1 cellular context compared by ENCODE assay signal in genomic region chr3:13425692-13426091, GRCh38.
A peak's percentile ranks its signal among the peaks of the same experiment; 100 is the strongest.
TF ChIP-seq lines count a peak whose summit lies in the region.

No MANE protein-coding gene starts in this region.

TF ChIP-seq in HEK293, 187 proteins besides CTCF, POLR2A, EP300 and RAD21 (continued from another document):
- TF ChIP-seq, protein P1, sequence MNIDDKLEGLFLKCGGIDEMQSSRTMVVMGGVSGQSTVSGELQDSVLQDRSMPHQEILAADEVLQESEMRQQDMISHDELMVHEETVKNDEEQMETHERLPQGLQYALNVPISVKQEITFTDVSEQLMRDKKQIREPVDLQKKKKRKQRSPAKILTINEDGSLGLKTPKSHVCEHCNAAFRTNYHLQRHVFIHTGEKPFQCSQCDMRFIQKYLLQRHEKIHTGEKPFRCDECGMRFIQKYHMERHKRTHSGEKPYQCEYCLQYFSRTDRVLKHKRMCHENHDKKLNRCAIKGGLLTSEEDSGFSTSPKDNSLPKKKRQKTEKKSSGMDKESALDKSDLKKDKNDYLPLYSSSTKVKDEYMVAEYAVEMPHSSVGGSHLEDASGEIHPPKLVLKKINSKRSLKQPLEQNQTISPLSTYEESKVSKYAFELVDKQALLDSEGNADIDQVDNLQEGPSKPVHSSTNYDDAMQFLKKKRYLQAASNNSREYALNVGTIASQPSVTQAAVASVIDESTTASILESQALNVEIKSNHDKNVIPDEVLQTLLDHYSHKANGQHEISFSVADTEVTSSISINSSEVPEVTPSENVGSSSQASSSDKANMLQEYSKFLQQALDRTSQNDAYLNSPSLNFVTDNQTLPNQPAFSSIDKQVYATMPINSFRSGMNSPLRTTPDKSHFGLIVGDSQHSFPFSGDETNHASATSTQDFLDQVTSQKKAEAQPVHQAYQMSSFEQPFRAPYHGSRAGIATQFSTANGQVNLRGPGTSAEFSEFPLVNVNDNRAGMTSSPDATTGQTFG (tag by site-specific recombination; IDR thresholded peaks at IDR 0.05; ENCODE audit: borderline replicate concordance) = no peak
- no peak for TF ChIP-seq REPIN1 (tag by site-specific recombination; IDR thresholded peaks at IDR 0.05; ENCODE audit: low read depth)
- peak; percentile 9; the same call in 1 of the 2 replicates for TF ChIP-seq GLIS1 (tag by site-specific recombination; IDR thresholded peaks at IDR 0.05)
- TF ChIP-seq GLI4 (tag by site-specific recombination; IDR thresholded peaks at IDR 0.05) = no peak
- TF ChIP-seq ZNF544 (tag by site-specific recombination; IDR thresholded peaks at IDR 0.05) = no peak
- TF ChIP-seq ZNF701 (tag by site-specific recombination; IDR thresholded peaks at IDR 0.05) = no peak
- TF ChIP-seq, protein P2, sequence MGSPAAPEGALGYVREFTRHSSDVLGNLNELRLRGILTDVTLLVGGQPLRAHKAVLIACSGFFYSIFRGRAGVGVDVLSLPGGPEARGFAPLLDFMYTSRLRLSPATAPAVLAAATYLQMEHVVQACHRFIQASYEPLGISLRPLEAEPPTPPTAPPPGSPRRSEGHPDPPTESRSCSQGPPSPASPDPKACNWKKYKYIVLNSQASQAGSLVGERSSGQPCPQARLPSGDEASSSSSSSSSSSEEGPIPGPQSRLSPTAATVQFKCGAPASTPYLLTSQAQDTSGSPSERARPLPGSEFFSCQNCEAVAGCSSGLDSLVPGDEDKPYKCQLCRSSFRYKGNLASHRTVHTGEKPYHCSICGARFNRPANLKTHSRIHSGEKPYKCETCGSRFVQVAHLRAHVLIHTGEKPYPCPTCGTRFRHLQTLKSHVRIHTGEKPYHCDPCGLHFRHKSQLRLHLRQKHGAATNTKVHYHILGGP (tag by site-specific recombination; IDR thresholded peaks at IDR 0.05) = no peak
- no peak for TF ChIP-seq MEIS1 (CRISPR knock-in tag; IDR thresholded peaks at IDR 0.05; ENCODE audit: borderline replicate concordance)
